Comparison of ENCODE assay signal across 13 cellular contexts in genomic region chr17:64969046-64969501, GRCh38. TPM values are rescaled to one million over a fixed set of nuclear protein-coding genes. Genes with fewer than 3 reads are reported as not detected.
DNase-seq lines count a peak whose midpoint lies in the region; ATAC-seq, FAIRE-seq and TF ChIP-seq lines count a peak whose summit lies in the region.
"Had no signal": no experiment of that assay in that cellular context is flagged by ENCODE, and none has a peak within 500 bp of the region (broad histone marks: within the 10 kb centered on the region; RNA-seq: fewer than 3 reads in every experiment).

No MANE protein-coding gene starts in this region.

- intact Hi-C loops in naive thymus-derived CD4-positive, alpha-beta T cell (cut with micrococcal nuclease) = loop anchor here (2.0 kb wide), 1 partner anchor 16 kb away; no protein-coding TSS in a partner anchor
- intact Hi-C loops in MCF 10A (cut with micrococcal nuclease) = loop anchor here (5.0 kb wide), 1 partner anchor 88 kb away; the partner anchor contains the start of gene GNA13

- peak overlapping the region; percentile 34 for H3K4me3 ChIP-seq in CD8-positive, alpha-beta memory T cell (ENCODE audit: low read length)
- H3K4me3 ChIP-seq in naive thymus-derived CD4-positive, alpha-beta T cell (ENCODE audit: low read length) = peak overlapping the region; percentile 19

- no peaks in the 10 kb centered on the region for H3K9me3 Mint-ChIP-seq in CD8-positive, alpha-beta memory T cell
- H3K9me3 Mint-ChIP-seq in activated T-helper 17 cell treated with anti-CD3 and anti-CD28 coated beads, Interleukin-2, amount 50 U/mL, for 72 hours = no peaks in the 10 kb centered on the region
- no peaks in the 10 kb centered on the region for H3K9me3 Mint-ChIP-seq in naive thymus-derived CD4-positive, alpha-beta T cell
- no peaks in the 10 kb centered on the region for H3K9me3 Mint-ChIP-seq in MCF 10A (ENCODE audit: unreplicated experiment)

- H3K9me3 ChIP-seq in CD8-positive, alpha-beta memory T cell (ENCODE audit: low read length) = no peaks in the 10 kb centered on the region
- H3K9me3 ChIP-seq in naive thymus-derived CD4-positive, alpha-beta T cell (ENCODE audit: control insufficient read depth in 2 of 3, low read length in 3 of 3) = no peaks in the 10 kb centered on the region
- H3K9me3 ChIP-seq: neutrophil had no signal

- POLR2A ChIA-PET in CD8-positive, alpha-beta memory T cell (lab: Charles Lee) = interaction anchor here (1.0 to 1.2 kb wide), 3 partner anchors 17 to 88 kb away, joined by 3 to 9 read pairs (median 5); partner anchors contain the start of gene GNA13
- POLR2A ChIA-PET in naive thymus-derived CD4-positive, alpha-beta T cell (lab: Charles Lee) = interaction anchor here (0.6 kb wide), 1 partner anchor 152 kb away, joined by 4 read pairs; no protein-coding TSS in a partner anchor
- POLR2A ChIA-PET in MCF 10A (lab: Yijun Ruan, JAX) = no interaction called here

- TF ChIP-seq CTCF in MCF 10A (IDR thresholded peaks at IDR 0.05; ENCODE audit: unreplicated experiment) = no peak

- no TSS peak for BruUV-seq in MCF 10A (replicated peaks; lab: Mats Ljungman, UMichigan)

- peak overlapping the region; percentile 57 to 82 (median 79) for H3K4me3 Mint-ChIP-seq in CD8-positive, alpha-beta memory T cell
- peak overlapping the region; percentile 70 for H3K4me3 Mint-ChIP-seq in activated T-helper 17 cell treated with anti-CD3 and anti-CD28 coated beads, Interleukin-2, amount 50 U/mL, for 72 hours
- H3K4me3 Mint-ChIP-seq in naive thymus-derived CD4-positive, alpha-beta T cell = peak overlapping the region; percentile 45 to 78 (median 66)
- no peak overlapping the region for H3K4me3 Mint-ChIP-seq in MCF 10A (ENCODE audit: unreplicated experiment)

- H3K27me3 Mint-ChIP-seq in CD8-positive, alpha-beta memory T cell = no peaks in the 10 kb centered on the region
- H3K27me3 Mint-ChIP-seq in activated T-helper 17 cell treated with anti-CD3 and anti-CD28 coated beads, Interleukin-2, amount 50 U/mL, for 72 hours = no peaks in the 10 kb centered on the region
- no peaks in the 10 kb centered on the region for H3K27me3 Mint-ChIP-seq in naive thymus-derived CD4-positive, alpha-beta T cell
- no peaks in the 10 kb centered on the region for H3K27me3 Mint-ChIP-seq in MCF 10A (ENCODE audit: insufficient read depth, unreplicated experiment)

- ATAC-seq in activated T-helper 17 cell treated with anti-CD3 and anti-CD28 coated beads, Interleukin-2, amount 50 U/mL, for 72 hours (replicated peaks) = peak; percentile 6
- ATAC-seq in naive thymus-derived CD4-positive, alpha-beta T cell = peak; percentile 4
- ATAC-seq: left ventricle myocardium superior had no signal

- peak overlapping the region; percentile 89 to 98 (median 97) for H3K27ac Mint-ChIP-seq in CD8-positive, alpha-beta memory T cell
- H3K27ac Mint-ChIP-seq in activated T-helper 17 cell treated with anti-CD3 and anti-CD28 coated beads, Interleukin-2, amount 50 U/mL, for 72 hours = peak overlapping the region; percentile 92
- H3K27ac Mint-ChIP-seq in naive thymus-derived CD4-positive, alpha-beta T cell = peak overlapping the region; percentile 70 to 94 (median 83)
- no peak overlapping the region for H3K27ac Mint-ChIP-seq in MCF 10A (ENCODE audit: low read depth, unreplicated experiment)

- H3K36me3 ChIP-seq in CD8-positive, alpha-beta memory T cell (ENCODE audit: insufficient read depth, low read length) = no peaks in the 10 kb centered on the region
- H3K36me3 ChIP-seq in naive thymus-derived CD4-positive, alpha-beta T cell (ENCODE audit: control insufficient read depth in 2 of 3, insufficient read depth in 3 of 3, low read length in 3 of 3) = no peaks in the 10 kb centered on the region

- H3K27me3 ChIP-seq in CD8-positive, alpha-beta memory T cell (ENCODE audit: insufficient read depth, low read length, poor library complexity, severe bottlenecking) = no peaks in the 10 kb centered on the region
- no peaks in the 10 kb centered on the region for H3K27me3 ChIP-seq in naive thymus-derived CD4-positive, alpha-beta T cell (ENCODE audit: control insufficient read depth in 2 of 2, insufficient read depth in 2 of 2, low read length in 2 of 2)
- H3K27me3 ChIP-seq: neutrophil had no signal

- peak in 1 of 5 donors; percentile 56 for DNase-seq in CD8-positive, alpha-beta memory T cell
- peak; percentile 38 for DNase-seq in M059J (ENCODE audit: low read depth)
- DNase-seq in naive thymus-derived CD4-positive, alpha-beta T cell = peak in 2 of 9 donors; percentile 27 to 31
- DNase-seq in HTR-8/SVneo (ENCODE audit: insufficient read length, low spot score) = no peak
- DNase-seq in MCF 10A (ENCODE audit: unreplicated experiment) = no peak
- DNase-seq in foreskin melanocyte = no peak
- DNase-seq in GOT3 (lab: John Stamatoyannopoulos, UW) = no peak
- DNase-seq: left ventricle myocardium superior, NCI-H1048, NCI-H446 treated with DMSO at 0.1 percent for 48 hours, trophoblast cell had no signal

- peaks cover 0 to 15% (median 0%) of the 10 kb centered on the region in 3 donors for H3K36me3 Mint-ChIP-seq in CD8-positive, alpha-beta memory T cell
- peaks cover 12% of the 10 kb centered on the region for H3K36me3 Mint-ChIP-seq in activated T-helper 17 cell treated with anti-CD3 and anti-CD28 coated beads, Interleukin-2, amount 50 U/mL, for 72 hours (ENCODE audit: low read depth)
- peaks cover 0 to 16% (median 0%) of the 10 kb centered on the region in 5 donors for H3K36me3 Mint-ChIP-seq in naive thymus-derived CD4-positive, alpha-beta T cell
- H3K36me3 Mint-ChIP-seq in MCF 10A (ENCODE audit: insufficient read depth, unreplicated experiment) = peaks cover 12% of the 10 kb centered on the region

- peaks cover 66% of the 10 kb centered on the region for H3K4me1 ChIP-seq in CD8-positive, alpha-beta memory T cell (ENCODE audit: insufficient read depth, low read length)
- peaks cover 31 to 57% of the 10 kb centered on the region in 2 donors for H3K4me1 ChIP-seq in naive thymus-derived CD4-positive, alpha-beta T cell (ENCODE audit: control insufficient read depth in 2 of 2, insufficient read depth in 2 of 2, low read length in 2 of 2)

- H3K4me1 Mint-ChIP-seq in CD8-positive, alpha-beta memory T cell = peaks cover 63 to 87% (median 86%) of the 10 kb centered on the region in 3 donors
- peaks cover 29% of the 10 kb centered on the region for H3K4me1 Mint-ChIP-seq in activated T-helper 17 cell treated with anti-CD3 and anti-CD28 coated beads, Interleukin-2, amount 50 U/mL, for 72 hours
- peaks cover 27 to 70% (median 54%) of the 10 kb centered on the region in 7 donors for H3K4me1 Mint-ChIP-seq in naive thymus-derived CD4-positive, alpha-beta T cell
- peaks cover under 1% of the 10 kb centered on the region for H3K4me1 Mint-ChIP-seq in MCF 10A (ENCODE audit: insufficient read depth, unreplicated experiment)

- CTCF ChIA-PET in CD8-positive, alpha-beta memory T cell (lab: Charles Lee) = interaction anchor here (1.7 kb wide), 1 partner anchor 17 kb away, joined by 5 read pairs; no protein-coding TSS in a partner anchor
- CTCF ChIA-PET in naive thymus-derived CD4-positive, alpha-beta T cell (lab: Charles Lee) = no interaction called here
- CTCF ChIA-PET in MCF 10A (lab: Yijun Ruan, JAX) = interaction anchor here (0.6 kb wide), 1 partner anchor 282 kb away, joined by 3 read pairs; no protein-coding TSS in a partner anchor

- FAIRE-seq in HTR-8/SVneo (lab: Jason Lieb, UNC) = no peak

- H3K27ac ChIP-seq in CD8-positive, alpha-beta memory T cell (ENCODE audit: low read depth, low read length) = peak overlapping the region; percentile 45
- H3K27ac ChIP-seq in naive thymus-derived CD4-positive, alpha-beta T cell (ENCODE audit: low read depth, low read length) = peak overlapping the region; percentile 69
- H3K27ac ChIP-seq: neutrophil had no signal

RNA-seq across cellular contexts. Expression of gene LRRC37A3, which starts 49.8 kb away (rescaled TPM):
- total RNA-seq in CD8-positive, alpha-beta memory T cell = 1 to 10 TPM; 6.6 to 9.3 TPM
- polyA plus RNA-seq in CD8-positive, alpha-beta memory T cell = 1.5 TPM
- total RNA-seq in M059J (2014; rRNA removed; shearing (Covaris generic)) = 7.1 and 12.7 TPM in 2 replicates
- total RNA-seq in activated T-helper 17 cell treated with anti-CD3 and anti-CD28 coated beads, Interleukin-2, amount 50 U/mL, for 72 hours = 10 to 100 TPM; 10.1 to 17.4 TPM
- 10 to 100 TPM; 17.6 to 46.7 (median 42.6) TPM for total RNA-seq in naive thymus-derived CD4-positive, alpha-beta T cell
- 1 to 10 TPM; 1.9 to 5.3 TPM for polyA plus RNA-seq in naive thymus-derived CD4-positive, alpha-beta T cell
- 7.5 and 9.0 TPM in 2 replicates for total RNA-seq in MCF 10A (2022)
